ENCODE assay signal across 21 cellular contexts in genomic region chr2:241946306-241947003, GRCh38.
"Had no signal": no experiment of that assay in that cellular context is flagged by ENCODE, and none has a peak within 500 bp of the region (broad histone marks: within the 10 kb centered on the region; RNA-seq: fewer than 3 reads in every experiment).

No MANE protein-coding gene starts in this region.

- H3K9me3 Mint-ChIP-seq: activated B cell treated with CpG ODN at 0.5 μM for 24 hours; activated CD8-positive, alpha-beta T cell treated with anti-CD3 and anti-CD28 coated beads for 36 hours; activated naive CD4-positive, alpha-beta T cell treated with anti-CD3 and anti-CD28 coated beads, Interleukin-2, amount 50 U/mL, for 24 hours; activated T-cell treated with anti-CD3 and anti-CD28 coated beads, Interleukin-2, amount 50 U/mL, for 4 hours; naive B cell had no signal

- H3K4me3 ChIP-seq: lower lobe of right lung, skin epidermis, transverse colon had no signal

- H3K27me3 ChIP-seq: neutrophil, transverse colon had no signal

- H3K36me3 ChIP-seq: lower lobe of right lung, neutrophil, transverse colon had no signal

- H3K4me3 Mint-ChIP-seq: activated B cell treated with CpG ODN at 0.5 μM for 24 hours; activated CD8-positive, alpha-beta T cell treated with anti-CD3 and anti-CD28 coated beads for 36 hours; activated naive CD4-positive, alpha-beta T cell treated with anti-CD3 and anti-CD28 coated beads, Interleukin-2, amount 50 U/mL, for 24 hours; activated T-cell treated with anti-CD3 and anti-CD28 coated beads, Interleukin-2, amount 50 U/mL, for 4 hours had no signal

- ATAC-seq: activated CD8-positive, alpha-beta T cell treated with anti-CD3 and anti-CD28 coated beads for 36 hours; activated T-cell treated with anti-CD3 and anti-CD28 coated beads, Interleukin-2, amount 50 U/mL, for 4 hours; left colon; lower lobe of right lung; stimulated activated naive CD8-positive, alpha-beta T cell treated with anti-CD3 and anti-CD28 coated beads, Interleukin-15, Interleukin-2, amounts not matched to agents 100 U/mL and 50 U/mL, for 24 hours had no signal

- H3K4me1 Mint-ChIP-seq: activated naive CD4-positive, alpha-beta T cell treated with anti-CD3 and anti-CD28 coated beads, Interleukin-2, amount 50 U/mL, for 24 hours had no signal

- H3K9me3 ChIP-seq: lower lobe of right lung, neutrophil, transverse colon had no signal

- DNase-seq: activated B cell treated with CpG ODN at 0.5 μM for 24 hours; activated CD4-positive, alpha-beta T cell treated with anti-CD3 and anti-CD28 coated beads for 48 hours; activated CD8-positive, alpha-beta T cell treated with anti-CD3 and anti-CD28 coated beads for 36 hours; activated effector memory CD4-positive, alpha-beta T cell treated with Interleukin-2 at 50 U/mL for 16 hours; activated T-cell treated with anti-CD3 and anti-CD28 coated beads, Interleukin-2, amount 50 U/mL, for 4 hours; amygdala; effector CD8-positive, alpha-beta T cell; foreskin melanocyte; head of caudate nucleus; left colon; lower lobe of right lung; naive B cell; retina; stimulated activated CD4-positive, alpha-beta T cell treated with anti-CD3 and anti-CD28 coated beads, Interleukin-4, amount 100 ng/mL, for 4 hours; stimulated activated CD8-positive, alpha-beta memory T cell treated with anti-CD3 and anti-CD28 coated beads, Interleukin-4, amount 100 ng/mL, for 48 hours; stimulated activated naive CD8-positive, alpha-beta T cell treated with anti-CD3 and anti-CD28 coated beads, Interleukin-15, Interleukin-2, amounts not matched to agents 100 U/mL and 50 U/mL, for 24 hours; transverse colon had no signal

- H3K27ac ChIP-seq: lower lobe of right lung, neutrophil, skin epidermis, transverse colon had no signal

- H3K27me3 Mint-ChIP-seq: activated B cell treated with CpG ODN at 0.5 μM for 24 hours; activated CD8-positive, alpha-beta T cell treated with anti-CD3 and anti-CD28 coated beads for 36 hours; activated naive CD4-positive, alpha-beta T cell treated with anti-CD3 and anti-CD28 coated beads, Interleukin-2, amount 50 U/mL, for 24 hours; naive B cell had no signal

- H3K36me3 Mint-ChIP-seq: activated naive CD4-positive, alpha-beta T cell treated with anti-CD3 and anti-CD28 coated beads, Interleukin-2, amount 50 U/mL, for 24 hours; brain had no signal

- H3K27ac Mint-ChIP-seq: activated B cell treated with CpG ODN at 0.5 μM for 24 hours; activated CD8-positive, alpha-beta T cell treated with anti-CD3 and anti-CD28 coated beads for 36 hours; activated naive CD4-positive, alpha-beta T cell treated with anti-CD3 and anti-CD28 coated beads, Interleukin-2, amount 50 U/mL, for 24 hours; brain had no signal
